Comparison of ENCODE assay signal across 26 cellular contexts in genomic region chr10:83142074-83142563, GRCh38.
"Had no signal": no experiment of that assay in that cellular context is flagged by ENCODE, and none has a peak within 500 bp of the region (broad histone marks: within the 10 kb centered on the region; RNA-seq: fewer than 3 reads in every experiment).

No MANE protein-coding gene starts in this region.

- DNase-seq: activated CD4-positive, alpha-beta memory T cell treated with anti-CD3 and anti-CD28 coated beads, Interleukin-2, amount 10 ng/mL, durations not matched to agents 7 days and 5 days; activated CD4-positive, alpha-beta T cell treated with anti-CD3 and anti-CD28 coated beads, Interleukin-2, amount 10 ng/mL, durations not matched to agents 24 days and 14 days; activated CD8-positive, alpha-beta memory T cell treated with anti-CD3 and anti-CD28 coated beads, Interleukin-2, amount 50 U/mL, for 48 hours; activated naive CD8-positive, alpha-beta T cell treated with anti-CD3 and anti-CD28 coated beads, Interleukin-2, amount 50 U/mL, for 24 hours; activated T-cell treated with anti-CD3 and anti-CD28 coated beads, Interleukin-2, amount 50 U/mL, for 4 hours; dermis blood vessel endothelial cell; effector CD8-positive, alpha-beta T cell; esophagus squamous epithelium; left cardiac atrium; midbrain; naive thymus-derived CD4-positive, alpha-beta T cell; occipital lobe; stimulated activated CD4-positive, alpha-beta T cell treated with anti-CD3 and anti-CD28 coated beads, Interleukin-1b, Interleukin-23, amount 100 ng/mL, for 48 hours; stimulated activated naive CD4-positive, alpha-beta T cell; T-helper 9 cell; tibial artery; WERI-Rb-1 had no signal

- ATAC-seq: activated CD4-positive, CD25-positive, alpha-beta regulatory T cell treated with anti-CD3 and anti-CD28 coated beads, Interleukin-2, amount 50 U/mL, for 24 hours; activated naive CD8-positive, alpha-beta T cell treated with anti-CD3 and anti-CD28 coated beads, Interleukin-2, amount 50 U/mL, for 24 hours; activated T-cell treated with anti-CD3 and anti-CD28 coated beads, Interleukin-2, amount 50 U/mL, for 4 hours; left cardiac atrium; naive thymus-derived CD4-positive, alpha-beta T cell had no signal

- H3K4me1 Mint-ChIP-seq: activated CD4-positive, alpha-beta memory T cell treated with anti-CD3 and anti-CD28 coated beads, Interleukin-2, amount 10 ng/mL, durations not matched to agents 7 days and 5 days; activated CD4-positive, alpha-beta T cell treated with anti-CD3 and anti-CD28 coated beads, Interleukin-2, amount 10 ng/mL, durations not matched to agents 24 days and 14 days; activated naive CD4-positive, alpha-beta T cell treated with anti-CD3 and anti-CD28 coated beads, Interleukin-2, amount 50 U/mL, for 24 hours; activated naive CD8-positive, alpha-beta T cell treated with anti-CD3 and anti-CD28 coated beads, Interleukin-2, amount 50 U/mL, for 24 hours; naive thymus-derived CD4-positive, alpha-beta T cell; neural progenitor cell had no signal

- H3K9ac ChIP-seq: neural progenitor cell, parathyroid adenoma had no signal

- H3K9me3 ChIP-seq: esophagus squamous epithelium, right atrium auricular region, suprapubic skin, tibial artery had no signal

- H3K9me3 Mint-ChIP-seq: activated CD4-positive, alpha-beta memory T cell treated with anti-CD3 and anti-CD28 coated beads, Interleukin-2, amount 10 ng/mL, durations not matched to agents 7 days and 5 days; activated naive CD8-positive, alpha-beta T cell treated with anti-CD3 and anti-CD28 coated beads, Interleukin-2, amount 50 U/mL, for 24 hours; activated T-cell treated with anti-CD3 and anti-CD28 coated beads, Interleukin-2, amount 50 U/mL, for 4 hours; neural progenitor cell had no signal

- H3K4me3 ChIP-seq: esophagus squamous epithelium, hepatocyte, neural progenitor cell, right atrium auricular region, smooth muscle cell, suprapubic skin, tibial artery had no signal

- H3K27me3 Mint-ChIP-seq: activated CD4-positive, alpha-beta memory T cell treated with anti-CD3 and anti-CD28 coated beads, Interleukin-2, amount 10 ng/mL, durations not matched to agents 7 days and 5 days; activated CD4-positive, alpha-beta T cell treated with anti-CD3 and anti-CD28 coated beads, Interleukin-2, amount 10 ng/mL, durations not matched to agents 24 days and 14 days; activated naive CD4-positive, alpha-beta T cell treated with anti-CD3 and anti-CD28 coated beads, Interleukin-2, amount 50 U/mL, for 24 hours; activated naive CD8-positive, alpha-beta T cell treated with anti-CD3 and anti-CD28 coated beads, Interleukin-2, amount 50 U/mL, for 24 hours; naive thymus-derived CD4-positive, alpha-beta T cell had no signal

- H3K36me3 Mint-ChIP-seq: activated naive CD4-positive, alpha-beta T cell treated with anti-CD3 and anti-CD28 coated beads, Interleukin-2, amount 50 U/mL, for 24 hours; naive thymus-derived CD4-positive, alpha-beta T cell; neural progenitor cell had no signal

- H3K27me3 ChIP-seq: esophagus squamous epithelium, hepatocyte, neural progenitor cell, right atrium auricular region, suprapubic skin, tibial artery had no signal

- H3K4me3 Mint-ChIP-seq: activated CD4-positive, alpha-beta memory T cell treated with anti-CD3 and anti-CD28 coated beads, Interleukin-2, amount 10 ng/mL, durations not matched to agents 7 days and 5 days; activated CD4-positive, alpha-beta T cell treated with anti-CD3 and anti-CD28 coated beads, Interleukin-2, amount 10 ng/mL, durations not matched to agents 24 days and 14 days; activated naive CD4-positive, alpha-beta T cell treated with anti-CD3 and anti-CD28 coated beads, Interleukin-2, amount 50 U/mL, for 24 hours; activated naive CD8-positive, alpha-beta T cell treated with anti-CD3 and anti-CD28 coated beads, Interleukin-2, amount 50 U/mL, for 24 hours; activated T-cell treated with anti-CD3 and anti-CD28 coated beads, Interleukin-2, amount 50 U/mL, for 4 hours; naive thymus-derived CD4-positive, alpha-beta T cell; neural progenitor cell had no signal

- H3K36me3 ChIP-seq: esophagus squamous epithelium, neural progenitor cell, right atrium auricular region, suprapubic skin, tibial artery, WERI-Rb-1 had no signal

- H3K27ac Mint-ChIP-seq: activated CD4-positive, alpha-beta memory T cell treated with anti-CD3 and anti-CD28 coated beads, Interleukin-2, amount 10 ng/mL, durations not matched to agents 7 days and 5 days; activated CD4-positive, alpha-beta T cell treated with anti-CD3 and anti-CD28 coated beads, Interleukin-2, amount 10 ng/mL, durations not matched to agents 24 days and 14 days; activated naive CD4-positive, alpha-beta T cell treated with anti-CD3 and anti-CD28 coated beads, Interleukin-2, amount 50 U/mL, for 24 hours; activated naive CD8-positive, alpha-beta T cell treated with anti-CD3 and anti-CD28 coated beads, Interleukin-2, amount 50 U/mL, for 24 hours; activated T-helper 2 cell treated with anti-CD3 and anti-CD28 coated beads, Interferon-gamma antibody, Interleukin-2, Interleukin-4, amounts not matched to agents 10 μg/mL and 5 μg/mL and 100 μg/mL, durations not matched to agents 14 hours and 24 hours and 36 hours; naive thymus-derived CD4-positive, alpha-beta T cell; neural progenitor cell had no signal

- H3K4me1 ChIP-seq: esophagus squamous epithelium, neural progenitor cell, parathyroid adenoma, right atrium auricular region, suprapubic skin, tibial artery had no signal
